In genomic region chr10:129055225-129055624, GRCh38 we compare ENCODE assay signal across 31 cellular contexts.
"Had no signal": no experiment of that assay in that cellular context is flagged by ENCODE, and none has a peak within 500 bp of the region (broad histone marks: within the 10 kb centered on the region; RNA-seq: fewer than 3 reads in every experiment).

No MANE protein-coding gene starts in this region.

- H3K36me3 ChIP-seq: adrenal gland, breast epithelium, cardiac muscle cell, colonic mucosa had no signal

- H3K4me1 Mint-ChIP-seq: endodermal cell had no signal

- H3K4me3 Mint-ChIP-seq: activated CD4-positive, alpha-beta memory T cell treated with anti-CD3 and anti-CD28 coated beads for 36 hours; activated CD4-positive, alpha-beta T cell treated with anti-CD3 and anti-CD28 coated beads for 36 hours; activated CD4-positive, alpha-beta T cell treated with anti-CD3 and anti-CD28 coated beads, Interleukin-2, amount 10 ng/mL, durations not matched to agents 24 days and 14 days; activated CD8-positive, alpha-beta memory T cell treated with anti-CD3 and anti-CD28 coated beads, Interleukin-2, amount 10 ng/mL, durations not matched to agents 7 days and 5 days; activated CD8-positive, alpha-beta T cell treated with anti-CD3 and anti-CD28 coated beads, Interleukin-2, amount 10 ng/mL, durations not matched to agents 7 days and 5 days; activated naive CD4-positive, alpha-beta T cell treated with anti-CD3 and anti-CD28 coated beads, Interleukin-2, amount 10 ng/mL, durations not matched to agents 7 days and 5 days; activated T-helper 1 cell treated with anti-CD3 and anti-CD28 coated beads, Interleukin-12 subunit alpha, Interleukin-12 subunit beta, Interleukin-2, Interleukin-4 antibody, amounts not matched to agents 30 ng/mL and 10 ng/mL and 1 ng/mL, durations not matched to agents 14 hours and 24 hours and 36 hours; dendritic cell treated with granulocyte-macrophage colony-stimulating factor and Interleukin-4, amounts not matched to agents 40 ng/mL and 50 ng/mL, for 4 days; endodermal cell had no signal

- H3K4me1 ChIP-seq: adrenal gland, body of pancreas, breast epithelium, colonic mucosa had no signal

- H3K27me3 Mint-ChIP-seq: activated CD4-positive, alpha-beta memory T cell treated with anti-CD3 and anti-CD28 coated beads for 36 hours; activated CD4-positive, alpha-beta T cell treated with anti-CD3 and anti-CD28 coated beads for 36 hours had no signal

- H3K36me3 Mint-ChIP-seq: activated CD4-positive, alpha-beta memory T cell treated with anti-CD3 and anti-CD28 coated beads for 36 hours; activated CD8-positive, alpha-beta memory T cell treated with anti-CD3 and anti-CD28 coated beads, Interleukin-2, amount 10 ng/mL, durations not matched to agents 7 days and 5 days; activated naive CD4-positive, alpha-beta T cell treated with anti-CD3 and anti-CD28 coated beads, Interleukin-2, amount 50 U/mL, for 72 hours had no signal

- H3K27ac ChIP-seq: adrenal gland, body of pancreas, breast epithelium, cardiac muscle cell, colonic mucosa, dorsolateral prefrontal cortex had no signal

- H3K9me3 Mint-ChIP-seq: activated CD4-positive, alpha-beta memory T cell treated with anti-CD3 and anti-CD28 coated beads for 36 hours; activated CD4-positive, alpha-beta T cell treated with anti-CD3 and anti-CD28 coated beads, Interleukin-2, amount 10 ng/mL, durations not matched to agents 24 days and 14 days; activated naive CD4-positive, alpha-beta T cell treated with anti-CD3 and anti-CD28 coated beads, Interleukin-2, amount 10 ng/mL, durations not matched to agents 7 days and 5 days; activated naive CD4-positive, alpha-beta T cell treated with anti-CD3 and anti-CD28 coated beads, Interleukin-2, amount 50 U/mL, for 72 hours; activated T-helper 1 cell treated with anti-CD3 and anti-CD28 coated beads, Interleukin-12 subunit alpha, Interleukin-12 subunit beta, Interleukin-2, Interleukin-4 antibody, amounts not matched to agents 30 ng/mL and 10 ng/mL and 1 ng/mL, durations not matched to agents 14 hours and 24 hours and 36 hours; activated T-helper 2 cell treated with anti-CD3 and anti-CD28 coated beads, Interferon-gamma antibody, Interleukin-2, Interleukin-4, amounts not matched to agents 10 μg/mL and 5 μg/mL and 100 μg/mL, durations not matched to agents 14 hours and 24 hours and 36 hours; dendritic cell treated with granulocyte-macrophage colony-stimulating factor and Interleukin-4, amounts not matched to agents 40 ng/mL and 50 ng/mL, for 4 days; endodermal cell had no signal

- H3K27ac Mint-ChIP-seq: activated CD4-positive, alpha-beta memory T cell treated with anti-CD3 and anti-CD28 coated beads for 36 hours; activated CD4-positive, alpha-beta T cell treated with anti-CD3 and anti-CD28 coated beads for 36 hours; activated CD4-positive, alpha-beta T cell treated with anti-CD3 and anti-CD28 coated beads, Interleukin-2, amount 10 ng/mL, durations not matched to agents 24 days and 14 days; activated CD8-positive, alpha-beta memory T cell treated with anti-CD3 and anti-CD28 coated beads, Interleukin-2, amount 10 ng/mL, durations not matched to agents 7 days and 5 days; activated CD8-positive, alpha-beta T cell treated with anti-CD3 and anti-CD28 coated beads, Interleukin-2, amount 10 ng/mL, durations not matched to agents 7 days and 5 days; activated naive CD4-positive, alpha-beta T cell treated with anti-CD3 and anti-CD28 coated beads, Interleukin-2, amount 50 U/mL, for 72 hours; activated T-helper 1 cell treated with anti-CD3 and anti-CD28 coated beads, Interleukin-12 subunit alpha, Interleukin-12 subunit beta, Interleukin-2, Interleukin-4 antibody, amounts not matched to agents 30 ng/mL and 10 ng/mL and 1 ng/mL, durations not matched to agents 14 hours and 24 hours and 36 hours; activated T-helper 2 cell treated with anti-CD3 and anti-CD28 coated beads, Interferon-gamma antibody, Interleukin-2, Interleukin-4, amounts not matched to agents 10 μg/mL and 5 μg/mL and 100 μg/mL, durations not matched to agents 14 hours and 24 hours and 36 hours; dendritic cell treated with granulocyte-macrophage colony-stimulating factor and Interleukin-4, amounts not matched to agents 40 ng/mL and 50 ng/mL, for 4 days; endodermal cell had no signal

- H3K9me3 ChIP-seq: adrenal gland, body of pancreas, breast epithelium, colonic mucosa had no signal

- DNase-seq: activated CD4-positive, alpha-beta memory T cell treated with anti-CD3 and anti-CD28 coated beads for 36 hours; activated CD4-positive, alpha-beta T cell treated with anti-CD3 and anti-CD28 coated beads for 36 hours; activated CD4-positive, alpha-beta T cell treated with anti-CD3 and anti-CD28 coated beads, Interleukin-2, amount 10 ng/mL, durations not matched to agents 24 days and 14 days; activated CD4-positive, CD25-positive, alpha-beta regulatory T cell; activated CD4-positive, CD25-positive, alpha-beta regulatory T cell treated with anti-CD3 and anti-CD28 coated beads, Interleukin-2, amount 50 U/mL, for 72 hours; activated CD8-positive, alpha-beta memory T cell treated with anti-CD3 and anti-CD28 coated beads, Interleukin-2, amount 10 ng/mL, durations not matched to agents 7 days and 5 days; activated CD8-positive, alpha-beta memory T cell treated with anti-CD3 and anti-CD28 coated beads, Interleukin-2, amount 50 U/mL, for 4 hours; activated CD8-positive, alpha-beta T cell treated with anti-CD3 and anti-CD28 coated beads, Interleukin-2, amount 10 ng/mL, durations not matched to agents 7 days and 5 days; activated gamma-delta T cell; activated naive CD4-positive, alpha-beta T cell; activated naive CD4-positive, alpha-beta T cell treated with anti-CD3 and anti-CD28 coated beads, Interleukin-2, amount 10 ng/mL, durations not matched to agents 7 days and 5 days; activated T-cell treated with anti-CD3 and anti-CD28 coated beads, Interleukin-2, amount 50 U/mL, for 1 hour; activated T-cell treated with anti-CD3 and anti-CD28 coated beads, Interleukin-2, amount 50 U/mL, for 48 hours; adrenal gland; aorta; body of pancreas; central memory CD4-positive, alpha-beta T cell; cerebellar nuclear complex; colonic mucosa; dorsolateral prefrontal cortex; effector memory CD4-positive, alpha-beta T cell; endodermal cell; foreskin fibroblast; T-helper 2 cell had no signal

- H3K4me3 ChIP-seq: adrenal gland, body of pancreas, breast epithelium, cardiac muscle cell, colonic mucosa, dorsolateral prefrontal cortex had no signal

- ATAC-seq: activated CD4-positive, alpha-beta T cell treated with anti-CD3 and anti-CD28 coated beads for 36 hours; activated CD8-positive, alpha-beta memory T cell treated with anti-CD3 and anti-CD28 coated beads, Interleukin-2, amount 10 ng/mL, durations not matched to agents 7 days and 5 days; activated CD8-positive, alpha-beta T cell treated with anti-CD3 and anti-CD28 coated beads, Interleukin-2, amount 10 ng/mL, durations not matched to agents 7 days and 5 days; activated naive CD4-positive, alpha-beta T cell treated with anti-CD3 and anti-CD28 coated beads, Interleukin-2, amount 50 U/mL, for 72 hours; body of pancreas; esophagus mucosa had no signal

- H3K27me3 ChIP-seq: adrenal gland, body of pancreas, breast epithelium, cardiac muscle cell, colonic mucosa had no signal
